18 cellular contexts compared by ENCODE assay signal in the genomic region with DNA sequence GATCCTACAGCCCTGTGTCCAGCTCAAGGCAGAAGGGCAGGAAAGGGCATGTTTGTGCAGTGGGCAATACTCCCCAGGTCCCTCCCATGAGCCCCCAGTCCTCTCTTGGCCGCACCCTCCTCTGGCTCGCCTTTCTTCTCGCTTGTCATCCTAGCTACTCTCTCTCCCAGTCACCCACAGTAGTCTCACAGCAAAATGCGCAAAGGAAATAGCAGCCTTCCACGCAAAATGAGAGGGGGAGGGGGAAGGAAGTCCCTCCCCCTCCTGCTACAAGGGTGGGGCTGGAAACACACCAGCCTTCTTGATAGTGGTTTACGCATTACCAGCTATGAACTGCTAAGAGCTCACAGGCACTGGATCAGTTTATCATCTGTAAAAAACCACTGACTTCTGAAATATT.
A peak's percentile ranks its signal among the peaks of the same experiment; 100 is the strongest.
DNase-seq lines count a peak whose midpoint lies in the region; ATAC-seq, FAIRE-seq and TF ChIP-seq lines count a peak whose summit lies in the region.
"Had no signal": no experiment of that assay in that cellular context is flagged by ENCODE, and none has a peak within 500 bp of the region (broad histone marks: within the 10 kb centered on the region; RNA-seq: fewer than 3 reads in every experiment).

No MANE protein-coding gene starts in this region.

- H3K4me3 Mint-ChIP-seq in T-cell (peak overlapping the region in 1 of 3 donors; percentile 4), nephron (no peak overlapping the region)
- H3K4me3 Mint-ChIP-seq in activated T-helper 17 cell treated with anti-CD3 and anti-CD28 coated beads, Interleukin-2, amount 50 U/mL, for 72 hours: no peak overlapping the region
- H3K4me3 Mint-ChIP-seq: activated CD8-positive, alpha-beta memory T cell treated with anti-CD3 and anti-CD28 coated beads, Interleukin-2, amount 10 ng/mL, durations not matched to agents 7 days and 5 days; T-helper 1 cell treated with Interleukin-12 subunit alpha and Interleukin-12 subunit beta and Interleukin-4 antibody, amounts not matched to agents 30 μg/mL and 1 μg/mL, for 36 hours had no signal

- POLR2A ChIA-PET in T-cell (lab: Charles Lee): no interaction called here

- H3K36me3 ChIP-seq in ACC112 (ENCODE audit: insufficient read depth, low read length): no peaks in the 10 kb centered on the region
- H3K36me3 ChIP-seq in cardiac muscle cell: no peaks in the 10 kb centered on the region
- H3K36me3 ChIP-seq: prostate gland had no signal

- H3K36me3 Mint-ChIP-seq in T-cell (no peaks in the 10 kb centered on the region), nephron (ENCODE audit: low read depth) (no peaks in the 10 kb centered on the region)
- no peaks in the 10 kb centered on the region for H3K36me3 Mint-ChIP-seq in activated T-helper 17 cell treated with anti-CD3 and anti-CD28 coated beads, Interleukin-2, amount 50 U/mL, for 72 hours (ENCODE audit: low read depth)
- H3K36me3 Mint-ChIP-seq: activated CD8-positive, alpha-beta memory T cell treated with anti-CD3 and anti-CD28 coated beads, Interleukin-2, amount 10 ng/mL, durations not matched to agents 7 days and 5 days had no signal

- DNase-seq in T-cell (peak in 17 of 34 experiments; percentile 0 to 44 (median 10)), cardiac muscle cell (ENCODE audit: low read depth in 1 of 2, low spot score in 1 of 2) (no peak), NCI-H748 (lab: John Stamatoyannopoulos, UW; ENCODE audit: unreplicated experiment) (no peak), T1000 (lab: John Stamatoyannopoulos, UW) (no peak), GM12892 (ENCODE audit: insufficient read length) (no peak)
- DNase-seq: activated CD8-positive, alpha-beta memory T cell treated with anti-CD3 and anti-CD28 coated beads, Interleukin-2, amount 10 ng/mL, durations not matched to agents 7 days and 5 days; activated gamma-delta T cell; GDM1; NCI-H1436 treated with DMSO at 0.1 percent for 48 hours; NCI-H446; substantia nigra had no signal

- H3K4me1 Mint-ChIP-seq in T-cell: peaks cover 6 to 8% (median 8%) of the 10 kb centered on the region in 3 donors
- H3K4me1 Mint-ChIP-seq in nephron: peaks cover 38% of the 10 kb centered on the region
- H3K4me1 Mint-ChIP-seq in activated T-helper 17 cell treated with anti-CD3 and anti-CD28 coated beads, Interleukin-2, amount 50 U/mL, for 72 hours: no peaks in the 10 kb centered on the region
- H3K4me1 Mint-ChIP-seq: activated CD8-positive, alpha-beta memory T cell treated with anti-CD3 and anti-CD28 coated beads, Interleukin-2, amount 10 ng/mL, durations not matched to agents 7 days and 5 days had no signal

- H2AFZ ChIP-seq in ACC112 (ENCODE audit: low read length, unreplicated experiment): peak overlapping the region; percentile 30

- H3K27ac Mint-ChIP-seq in T-cell (peak overlapping the region in 1 of 2 donors; percentile 37), nephron (peak overlapping the region; percentile 23 to 62 (median 35))
- H3K27ac Mint-ChIP-seq in activated T-helper 17 cell treated with anti-CD3 and anti-CD28 coated beads, Interleukin-2, amount 50 U/mL, for 72 hours: no peak overlapping the region
- H3K27ac Mint-ChIP-seq: activated CD8-positive, alpha-beta memory T cell treated with anti-CD3 and anti-CD28 coated beads, Interleukin-2, amount 10 ng/mL, durations not matched to agents 7 days and 5 days; T-helper 1 cell treated with Interleukin-12 subunit alpha and Interleukin-12 subunit beta and Interleukin-4 antibody, amounts not matched to agents 30 μg/mL and 1 μg/mL, for 36 hours had no signal

- no peak for FAIRE-seq in GM12892 (lab: Jason Lieb, UNC)
- FAIRE-seq: GM12891 had no signal

- TF ChIP-seq POLR2A in GM12892 (IDR thresholded peaks at IDR 0.05; ENCODE audit: low read depth, low read length): no peak

- TF ChIP-seq CTCF in cardiac muscle cell (IDR thresholded peaks at IDR 0.05; ENCODE audit: low read depth, low read length) (no peak), nephron (IDR thresholded peaks at IDR 0.05; ENCODE audit: unreplicated experiment in 3 of 3) (no peak)

- H3K4me3 ChIP-seq in ACC112 (ENCODE audit: low read depth, low read length) (no peak overlapping the region), cardiac muscle cell (no peak overlapping the region)
- H3K4me3 ChIP-seq: prostate gland had no signal

- H3K27ac ChIP-seq in ACC112 (ENCODE audit: low read depth, low read length): no peak overlapping the region
- H3K27ac ChIP-seq in cardiac muscle cell: peak overlapping the region; percentile 15
- H3K27ac ChIP-seq: prostate gland had no signal

- no peaks in the 10 kb centered on the region for H3K9me3 Mint-ChIP-seq in T-cell
- no peaks in the 10 kb centered on the region for H3K9me3 Mint-ChIP-seq in nephron
- no peaks in the 10 kb centered on the region for H3K9me3 Mint-ChIP-seq in activated T-helper 17 cell treated with anti-CD3 and anti-CD28 coated beads, Interleukin-2, amount 50 U/mL, for 72 hours
- H3K9me3 Mint-ChIP-seq: T-helper 1 cell treated with Interleukin-12 subunit alpha and Interleukin-12 subunit beta and Interleukin-4 antibody, amounts not matched to agents 30 μg/mL and 1 μg/mL, for 36 hours had no signal

- ATAC-seq in T-cell (replicated peaks in 1 of 4): peak in 3 of 4 experiments; percentile 33 to 81 (median 37)
- no peak for ATAC-seq in activated T-helper 17 cell treated with anti-CD3 and anti-CD28 coated beads, Interleukin-2, amount 50 U/mL, for 72 hours (replicated peaks)
- ATAC-seq: activated CD8-positive, alpha-beta memory T cell treated with anti-CD3 and anti-CD28 coated beads, Interleukin-2, amount 10 ng/mL, durations not matched to agents 7 days and 5 days; esophagus mucosa had no signal

- peaks cover 5 to 7% of the 10 kb centered on the region in 2 donors for H3K27me3 Mint-ChIP-seq in T-cell
- H3K27me3 Mint-ChIP-seq in nephron (ENCODE audit: low read depth): no peaks in the 10 kb centered on the region
- H3K27me3 Mint-ChIP-seq in activated T-helper 17 cell treated with anti-CD3 and anti-CD28 coated beads, Interleukin-2, amount 50 U/mL, for 72 hours: peaks cover 12% of the 10 kb centered on the region
- H3K27me3 Mint-ChIP-seq: activated CD8-positive, alpha-beta memory T cell treated with anti-CD3 and anti-CD28 coated beads, Interleukin-2, amount 10 ng/mL, durations not matched to agents 7 days and 5 days had no signal

- CTCF ChIA-PET in T-cell (lab: Charles Lee): no interaction called here

- H3K27me3 ChIP-seq in ACC112 (ENCODE audit: insufficient read depth, low read length) (no peaks in the 10 kb centered on the region), cardiac muscle cell (no peaks in the 10 kb centered on the region)

- H3K79me2 ChIP-seq in ACC112 (ENCODE audit: control insufficient read depth, insufficient read depth, low read length, unreplicated experiment): no peaks in the 10 kb centered on the region

- H3K9me3 ChIP-seq in cardiac muscle cell (ENCODE audit: low read depth): no peaks in the 10 kb centered on the region
- H3K9me3 ChIP-seq: prostate gland had no signal

- H3K4me1 ChIP-seq in ACC112 (ENCODE audit: control insufficient read depth, insufficient read depth, low read length, unreplicated experiment): no peaks in the 10 kb centered on the region
- peaks cover 25% of the 10 kb centered on the region for H3K4me1 ChIP-seq in cardiac muscle cell (ENCODE audit: low read depth)
- H3K4me1 ChIP-seq: prostate gland had no signal
